In the genomic region with DNA sequence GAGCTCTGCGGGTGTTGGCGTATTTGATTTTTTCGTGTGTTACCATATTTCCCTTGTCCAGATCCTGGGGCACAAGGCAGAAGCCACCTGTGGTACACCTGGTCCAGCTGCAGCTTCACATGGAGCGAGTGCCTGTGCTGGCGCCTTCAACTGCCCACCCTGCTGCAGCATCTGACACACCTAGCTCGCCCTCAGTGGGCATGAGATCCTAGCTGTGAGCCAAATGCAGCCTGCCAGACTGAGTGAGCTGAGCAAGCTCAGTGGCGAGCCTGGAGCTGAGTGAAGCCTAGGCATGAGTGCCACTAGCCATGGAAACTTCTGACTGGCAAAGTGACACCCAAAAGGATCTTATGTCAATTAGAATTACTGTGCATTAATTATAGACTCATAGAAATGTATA, we compare ENCODE assay signal across 6 cellular contexts.
"Had no signal": no experiment of that assay in that cellular context is flagged by ENCODE, and none has a peak within 500 bp of the region (broad histone marks: within the 10 kb centered on the region; RNA-seq: fewer than 3 reads in every experiment).

No MANE protein-coding gene starts in this region.

- DNase-seq: IMR-90, KBM-7, KG1 had no signal

- H3K27ac ChIP-seq: HL-60 had no signal

- ATAC-seq: HepG2, K562 had no signal

- H3K4me3 ChIP-seq: K562 had no signal
